ENCODE assay signal across 20 cellular contexts in the genomic region with DNA sequence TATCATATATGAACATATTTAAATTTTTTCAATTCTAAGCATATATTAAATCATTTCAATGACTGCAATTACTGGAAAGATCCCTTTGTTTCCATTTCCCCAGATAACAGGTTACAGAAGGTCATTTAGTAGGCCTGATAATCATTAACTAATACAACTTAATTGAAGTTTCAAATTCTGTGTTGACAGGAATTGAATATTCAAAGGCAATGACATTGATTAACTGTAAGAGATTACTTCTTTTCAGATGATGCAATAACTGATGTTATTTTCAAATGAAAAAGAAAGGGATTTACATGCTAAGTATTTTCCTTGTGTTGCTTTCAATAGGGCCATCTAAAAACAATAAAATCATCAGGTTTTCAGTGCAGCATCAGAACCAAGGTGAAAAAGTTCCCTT.
DNase-seq lines count a peak whose midpoint lies in the region; ATAC-seq, FAIRE-seq and TF ChIP-seq lines count a peak whose summit lies in the region.
"Had no signal": no experiment of that assay in that cellular context is flagged by ENCODE, and none has a peak within 500 bp of the region (broad histone marks: within the 10 kb centered on the region; RNA-seq: fewer than 3 reads in every experiment).

No MANE protein-coding gene starts in this region.

- no peaks in the 10 kb centered on the region for H3K79me1 ChIP-seq in IMR-90 (ENCODE audit: low read depth in 1 of 2, low read length in 2 of 2)
- no peaks in the 10 kb centered on the region for H3K79me1 ChIP-seq in H1 (ENCODE audit: low read depth, low read length)

- H3K27me3 ChIP-seq in IMR-90 (ENCODE audit: control insufficient read depth, insufficient read depth, low read length) = no peaks in the 10 kb centered on the region
- H3K27me3 ChIP-seq in H1 (replicated peaks in 1 of 4; ENCODE audit: control insufficient read depth in 3 of 4, extremely low read depth in 1 of 4, insufficient read depth in 3 of 4, low read length in 3 of 4) = no peaks in the 10 kb centered on the region
- no peaks in the 10 kb centered on the region for H3K27me3 ChIP-seq in right lobe of liver

- no peak overlapping the region for H4K91ac ChIP-seq in IMR-90 (ENCODE audit: insufficient read depth, low read depth, low read length)
- H4K91ac ChIP-seq in H1 (replicated peaks; ENCODE audit: insufficient read length, low read length) = no peak overlapping the region

- no peak for ATAC-seq in IMR-90 (ENCODE audit: low read depth)
- ATAC-seq in left lobe of liver = peak; percentile 53
- ATAC-seq in right lobe of liver = peak; percentile 54 to 90 (median 82)
- ATAC-seq in GM18873 (IDR thresholded peaks at IDR 0.05; ENCODE audit: low FRiP score, unreplicated experiment) = no peak
- ATAC-seq in GM21515 (IDR thresholded peaks at IDR 0.05; ENCODE audit: unreplicated experiment) = no peak

- H2AFZ ChIP-seq in IMR-90 (replicated peaks; ENCODE audit: low read length, poor library complexity) (no peak overlapping the region), H1 (ENCODE audit: low read length) (no peak overlapping the region)

- H4K8ac ChIP-seq in IMR-90 (ENCODE audit: low read depth in 2 of 2, low read length in 2 of 2) (no peak overlapping the region), H1 (ENCODE audit: extremely low read depth, insufficient read depth, low read length) (no peak overlapping the region)

- H2BK12ac ChIP-seq in H1 (ENCODE audit: low read depth, low read length) = no peak overlapping the region

- no peak overlapping the region for H3K23ac ChIP-seq in IMR-90 (ENCODE audit: low read depth, low read length)
- no peak overlapping the region for H3K23ac ChIP-seq in H1 (ENCODE audit: insufficient read length)

- intact Hi-C loops in IMR-90 (cut with micrococcal nuclease) = no loop called here
- intact Hi-C loops in right lobe of liver (cut with DNase I) = no loop called here

- no peak for FAIRE-seq in H1 (lab: Jason Lieb, UNC)
- FAIRE-seq: GM12891 had no signal

- POLR2A ChIA-PET in IMR-90 (lab: Charles Lee; ENCODE audit: unreplicated experiment) (no interaction called here), H1 (lab: Charles Lee; ENCODE audit: partially characterized antibody) (no interaction called here)

- H2BK120ac ChIP-seq in IMR-90 (ENCODE audit: low read depth, low read length) = no peak overlapping the region
- H2BK120ac ChIP-seq in H1 (replicated peaks; ENCODE audit: low read depth, low read length) = no peak overlapping the region

- CTCF ChIA-PET in IMR-90 (lab: Yijun Ruan, JAX) = no interaction called here
- CTCF ChIA-PET in H1 (lab: Charles Lee; ENCODE audit: partially characterized antibody) = no interaction called here

- H3K9ac ChIP-seq in IMR-90 (ENCODE audit: low read depth, low read length) = no peak overlapping the region
- H3K9ac ChIP-seq in H1 (replicated peaks in 1 of 4; ENCODE audit: extremely low read depth in 1 of 4, low read depth in 3 of 4, low read length in 3 of 4) = no peak overlapping the region

- no peak overlapping the region for H3K27ac ChIP-seq in IMR-90 (ENCODE audit: insufficient read depth, low read length)
- no peak overlapping the region for H3K27ac ChIP-seq in H1 (ENCODE audit: low read depth, low read length)
- no peak overlapping the region for H3K27ac ChIP-seq in right lobe of liver

- TF ChIP-seq POLR2A in IMR-90 (IDR thresholded peaks at IDR 0.05; ENCODE audit: low read depth, low read length) = no peak
- TF ChIP-seq POLR2A in H1 (IDR thresholded peaks at IDR 0.05; ENCODE audit: control extremely low read depth in 1 of 2, low read depth in 2 of 2, low read length in 2 of 2) = no peak
- TF ChIP-seq POLR2A in right lobe of liver (IDR thresholded peaks at IDR 0.05) = no peak

- TF ChIP-seq CTCF in IMR-90 (conservative IDR thresholded peaks at IDR 0.05; ENCODE audit: low read depth, low read length) (no peak), H1 (IDR thresholded peaks at IDR 0.05; ENCODE audit: control extremely low read depth in 1 of 3, insufficient read depth in 1 of 3, low read depth in 1 of 3, low read length in 3 of 3) (no peak), right lobe of liver (IDR thresholded peaks at IDR 0.05) (no peak)

- no peak overlapping the region for H3K14ac ChIP-seq in IMR-90 (replicated peaks; ENCODE audit: low read depth, low read length)
- no peak overlapping the region for H3K14ac ChIP-seq in H1 (ENCODE audit: insufficient read length)

- BruUV-seq in IMR-90 (replicated peaks; lab: Mats Ljungman, UMichigan) = no TSS peak

- dilution Hi-C loops in IMR-90 (cut with HindIII; ENCODE audit: low sequenced_read_pairs, unreplicated experiment) = no loop called here

- in situ Hi-C loops in IMR-90 (cut with MboI; ENCODE audit: low sequenced_read_pairs) = no loop called here

- H4K20me1 ChIP-seq in IMR-90 (ENCODE audit: insufficient read depth, low read length) (no peaks in the 10 kb centered on the region), H1 (replicated peaks in 1 of 2; ENCODE audit: control insufficient read depth in 1 of 2, insufficient read depth in 2 of 2, low read length in 2 of 2) (no peaks in the 10 kb centered on the region)

- H3K23me2 ChIP-seq in H1 (ENCODE audit: low read depth, low read length) = no peaks in the 10 kb centered on the region

- H3K4ac ChIP-seq in IMR-90 (ENCODE audit: low read depth, low read length) = no peak overlapping the region
- no peak overlapping the region for H3K4ac ChIP-seq in H1 (replicated peaks; ENCODE audit: insufficient read length, low read depth, low read length)

- H3K56ac ChIP-seq in IMR-90 (ENCODE audit: extremely low read depth, insufficient read depth, low read length) (no peak overlapping the region), H1 (replicated peaks; ENCODE audit: insufficient read length, low read depth, low read length) (no peak overlapping the region)

- H2AK5ac ChIP-seq in IMR-90 (ENCODE audit: low read depth, low read length) (no peak overlapping the region), H1 (ENCODE audit: low read depth, low read length) (no peak overlapping the region)

- H3K4me3 ChIP-seq in IMR-90 (ENCODE audit: insufficient read depth, low read depth, low read length) = no peak overlapping the region
- H3K4me3 ChIP-seq in H1 (ENCODE audit: extremely low read depth in 1 of 4, insufficient read depth in 2 of 4, low read depth in 3 of 4, low read length in 4 of 4) = no peak overlapping the region
- H3K4me3 ChIP-seq in right lobe of liver = no peak overlapping the region

- H3K4me2 ChIP-seq in IMR-90 (ENCODE audit: low read depth, low read length) = no peak overlapping the region
- H3K4me2 ChIP-seq in H1 (ENCODE audit: insufficient read depth in 1 of 2, low read depth in 2 of 2, low read length in 2 of 2) = no peak overlapping the region

- no peak overlapping the region for H2BK5ac ChIP-seq in IMR-90 (ENCODE audit: low read depth, low read length, poor library complexity, severe bottlenecking)
- H2BK5ac ChIP-seq in H1 (ENCODE audit: low read depth, low read length) = no peak overlapping the region

- no peaks in the 10 kb centered on the region for H3K9me1 ChIP-seq in IMR-90 (ENCODE audit: insufficient read depth, low read length)

- DNase-seq in IMR-90 (no peak), H1 (ENCODE audit: low read depth in 1 of 2, low spot score in 2 of 2) (no peak), left lobe of liver (ENCODE audit: low spot score) (no peak), right lobe of liver (no peak), dermis blood vessel endothelial cell (no peak), kidney tubule cell (ENCODE audit: low spot score) (no peak)
- DNase-seq: 8988T; C1 segment of cervical spinal cord; Calu3; CD4-positive, alpha-beta memory T cell; COR-L47; DMS53; DMS79 treated with DMSO at 0.1 percent for 48 hours; GF-D8; GOT3; H7; HCEC 1CT had no signal

- H3K18ac ChIP-seq in IMR-90 (ENCODE audit: low read depth, low read length) = no peak overlapping the region
- no peak overlapping the region for H3K18ac ChIP-seq in H1 (ENCODE audit: extremely low read depth, low read length)

- H3K36me3 ChIP-seq in IMR-90 (ENCODE audit: control insufficient read depth, insufficient read depth, low read length) = no peaks in the 10 kb centered on the region
- no peaks in the 10 kb centered on the region for H3K36me3 ChIP-seq in H1 (ENCODE audit: control insufficient read depth in 2 of 4, insufficient read depth in 4 of 4, low read length in 3 of 4)
- no peaks in the 10 kb centered on the region for H3K36me3 ChIP-seq in right lobe of liver

- H3K4me1 ChIP-seq in IMR-90 (ENCODE audit: control insufficient read depth, insufficient read depth, low read length) (no peaks in the 10 kb centered on the region), H1 (replicated peaks in 1 of 4; ENCODE audit: control insufficient read depth in 3 of 4, insufficient read depth in 4 of 4, low read length in 3 of 4) (no peaks in the 10 kb centered on the region), right lobe of liver (peaks cover 0 to 17% (median 4%) of the 10 kb centered on the region in 4 donors)

- H2BK20ac ChIP-seq in IMR-90 (ENCODE audit: low read depth, low read length) = no peak overlapping the region
- H2BK20ac ChIP-seq in H1 (ENCODE audit: low read length) = no peak overlapping the region

- TF ChIP-seq RAD21 in IMR-90 (IDR thresholded peaks at IDR 0.05; ENCODE audit: low read length) = no peak
- no peak for TF ChIP-seq RAD21 in H1 (IDR thresholded peaks at IDR 0.05 in 1 of 2, conservative IDR thresholded peaks at IDR 0.05 in 1 of 2; ENCODE audit: low read depth in 2 of 2, low read length in 2 of 2)

- no peaks in the 10 kb centered on the region for H3K79me2 ChIP-seq in H1 (ENCODE audit: control insufficient read depth in 1 of 2, insufficient read depth in 2 of 2, low read length in 2 of 2)

- H3K9me3 ChIP-seq in IMR-90 (ENCODE audit: control insufficient read depth, insufficient read depth, low read length) = no peaks in the 10 kb centered on the region
- no peaks in the 10 kb centered on the region for H3K9me3 ChIP-seq in H1 (ENCODE audit: insufficient read depth in 2 of 2, low read depth in 1 of 2, low read length in 1 of 2)
- no peaks in the 10 kb centered on the region for H3K9me3 ChIP-seq in right lobe of liver

- H4K5ac ChIP-seq in IMR-90 (ENCODE audit: low read depth, low read length) (no peak overlapping the region), H1 (ENCODE audit: insufficient read length, low read depth, low read length) (no peak overlapping the region)

- no peak overlapping the region for H2AK9ac ChIP-seq in IMR-90 (replicated peaks; ENCODE audit: low read depth, low read length, poor library complexity)

- H2BK15ac ChIP-seq in IMR-90 (ENCODE audit: low read depth, low read length) (no peak overlapping the region), H1 (ENCODE audit: low read length) (no peak overlapping the region)

- no peak for TF ChIP-seq EP300 in H1 (IDR thresholded peaks at IDR 0.05; ENCODE audit: borderline replicate concordance in 1 of 2, low read depth in 2 of 2, low read length in 2 of 2)

TF ChIP-seq in IMR-90, 13 proteins besides CTCF, POLR2A, EP300 and RAD21 (continues in another document):
- TF ChIP-seq MAFK (IDR thresholded peaks at IDR 0.05; ENCODE audit: low read depth, low read length) (no peak), RFX5 (IDR thresholded peaks at IDR 0.05; ENCODE audit: low read depth, low read length) (no peak)

TF ChIP-seq in H1, 55 proteins besides CTCF, POLR2A, EP300 and RAD21 (continues in another document):
- peak; percentile 38; the same call in 1 of the 2 replicates for TF ChIP-seq CEBPB (IDR thresholded peaks at IDR 0.05; ENCODE audit: low read depth, low read length)

Comparison
In these comparisons a context has a peak if more than half of its experiments do, and no peak if none do; other contexts are left out.
1. ATAC-seq: peak in left lobe of liver (single experiment) and right lobe of liver (4 of 4); none in IMR-90 (single experiment), GM18873 (single experiment) and GM21515 (single experiment).